Comparison of ENCODE assay signal across 1 cellular context in genomic region chr2:11543337-11544216, GRCh38.
TF ChIP-seq lines count a peak whose summit lies in the region.

No MANE protein-coding gene starts in this region.

TF ChIP-seq in WTC11, 78 proteins besides CTCF, POLR2A, EP300 and RAD21 (continued from another document):
- TF ChIP-seq ZNF416 (CRISPR knock-in tag; IDR thresholded peaks at IDR 0.05): no peak
- TF ChIP-seq PRDM15 (CRISPR knock-in tag; IDR thresholded peaks at IDR 0.05): no peak
